9 cellular contexts compared by ENCODE assay signal in the genomic region with DNA sequence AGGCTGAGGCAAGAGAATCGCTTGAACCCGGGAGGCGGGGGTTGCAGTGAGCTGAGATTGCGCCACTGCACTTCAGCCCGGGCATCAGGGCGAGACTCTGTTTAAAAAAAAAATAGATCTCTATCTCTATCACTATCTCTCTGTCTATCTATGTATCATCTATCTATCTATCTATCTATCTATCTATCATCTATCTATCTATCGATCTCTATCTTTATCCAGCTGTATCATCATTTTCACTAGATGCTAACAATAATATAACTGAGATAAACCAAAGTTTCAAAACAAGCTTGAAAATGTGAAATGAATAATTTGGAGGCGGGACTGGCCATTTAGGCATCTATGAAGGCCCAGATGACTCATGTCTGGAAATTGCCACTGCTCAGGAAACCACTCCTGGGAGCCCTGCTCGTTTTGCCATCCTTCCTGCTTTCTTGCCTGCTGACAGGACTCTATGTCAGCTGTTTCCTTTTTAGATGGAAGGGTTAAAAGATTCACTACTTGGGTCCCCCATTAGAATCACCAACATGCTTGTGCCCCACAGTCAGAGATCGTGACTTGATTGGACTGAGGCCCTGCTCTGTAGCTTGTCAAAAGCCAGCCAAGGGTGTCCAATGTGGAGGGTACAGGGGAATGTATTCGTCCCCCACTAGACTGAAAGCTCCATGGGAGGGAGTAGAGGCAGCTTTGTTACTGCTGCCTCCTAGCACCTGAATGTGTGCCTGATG.
DNase-seq lines count a peak whose midpoint lies in the region; TF ChIP-seq lines count a peak whose summit lies in the region.
"Had no signal": no experiment of that assay in that cellular context is flagged by ENCODE, and none has a peak within 500 bp of the region (broad histone marks: within the 10 kb centered on the region; RNA-seq: fewer than 3 reads in every experiment).

No MANE protein-coding gene starts in this region.

- no peak overlapping the region for H3K4me3 Mint-ChIP-seq in progenitor cell of endocrine pancreas (ENCODE audit: low read depth)

- no peaks in the 10 kb centered on the region for H3K27me3 Mint-ChIP-seq in progenitor cell of endocrine pancreas

- peak overlapping the region; percentile 50 for H3K27ac Mint-ChIP-seq in progenitor cell of endocrine pancreas

- peak overlapping the region; percentile 42 to 55 for H3K27ac ChIP-seq in coronary artery
- H3K27ac ChIP-seq: neutrophil had no signal

- peaks cover 12% of the 10 kb centered on the region for H3K36me3 Mint-ChIP-seq in progenitor cell of endocrine pancreas (ENCODE audit: insufficient read depth)

- H3K4me1 Mint-ChIP-seq in progenitor cell of endocrine pancreas (ENCODE audit: low read depth) = peaks cover 32% of the 10 kb centered on the region

- peak; percentile 83 for DNase-seq in GM03348 (ENCODE audit: low spot score)
- DNase-seq in MV-4-11 (lab: John Stamatoyannopoulos, UW) = peak; percentile 39
- DNase-seq in coronary artery (ENCODE audit: low spot score) = no peak
- no peak for DNase-seq in progenitor cell of endocrine pancreas (ENCODE audit: low spot score, unreplicated experiment)
- DNase-seq in stimulated activated CD4-positive, alpha-beta T cell treated with anti-CD3 and anti-CD28 coated beads, Interleukin-2, amount 100 ng/mL, for 48 hours = no peak
- no peak for DNase-seq in NK-92 (lab: John Stamatoyannopoulos, UW; ENCODE audit: unreplicated experiment)
- DNase-seq in retina = no peak
- DNase-seq in NCI-H526 (lab: John Stamatoyannopoulos, UW) = no peak

- H3K4me3 ChIP-seq in coronary artery = peak overlapping the region; percentile 10

- TF ChIP-seq CTCF in coronary artery (IDR thresholded peaks at IDR 0.05) = no peak
- TF ChIP-seq CTCF in progenitor cell of endocrine pancreas (IDR thresholded peaks at IDR 0.05; ENCODE audit: unreplicated experiment) = no peak

- peaks cover 3% of the 10 kb centered on the region for H3K9me3 Mint-ChIP-seq in progenitor cell of endocrine pancreas (ENCODE audit: low read depth)

Comparison
In these comparisons a context has a peak if more than half of its experiments do, and no peak if none do; other contexts are left out.
1. DNase-seq: peak in GM03348 (single experiment) and MV-4-11 (single experiment); none in coronary artery (single experiment), progenitor cell of endocrine pancreas (single experiment), stimulated activated CD4-positive, alpha-beta T cell treated with anti-CD3 and anti-CD28 coated beads, Interleukin-2, amount 100 ng/mL, for 48 hours (0 of 2), NK-92 (single experiment), retina (single experiment) and NCI-H526 (0 of 2).